Comparison of ENCODE assay signal across 8 cellular contexts in the genomic region with DNA sequence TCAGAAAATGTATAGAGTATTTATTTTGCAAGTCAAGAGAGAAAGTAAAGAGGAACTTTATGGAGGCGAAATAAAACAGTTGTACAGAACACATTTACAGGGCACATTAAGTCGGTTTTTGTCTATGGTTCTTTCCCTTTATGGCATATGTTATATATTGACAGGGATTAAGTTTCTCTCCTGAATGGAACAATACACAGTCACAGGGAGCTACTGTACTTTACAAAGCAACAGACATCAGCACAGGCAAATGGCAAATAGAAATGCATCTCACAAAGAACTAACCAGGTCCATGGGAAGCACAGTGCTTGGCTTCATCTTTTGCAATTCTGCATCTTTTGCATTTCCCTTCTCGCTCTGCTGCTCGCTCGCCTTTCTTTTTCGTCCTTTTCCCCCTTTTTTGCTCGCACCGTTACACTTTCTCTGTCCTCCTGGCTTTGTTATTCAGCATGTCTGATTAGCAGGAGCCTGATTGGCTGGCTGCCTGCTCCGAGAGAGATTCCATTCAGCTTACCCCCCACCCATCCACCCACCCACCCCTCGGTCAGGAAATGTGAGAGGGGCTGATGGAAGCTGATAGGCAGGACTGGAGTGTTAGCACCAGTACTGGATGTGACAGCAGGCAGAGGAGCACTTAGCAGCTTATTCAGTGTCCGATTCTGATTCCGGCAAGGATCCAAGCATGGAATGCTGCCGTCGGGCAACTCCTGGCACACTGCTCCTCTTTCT. TPM values are rescaled to one million over a fixed set of nuclear protein-coding genes. Genes with fewer than 3 reads are reported as not detected.
DNase-seq lines count a peak whose midpoint lies in the region; ATAC-seq, FAIRE-seq and TF ChIP-seq lines count a peak whose summit lies in the region.

A gene with protein sequence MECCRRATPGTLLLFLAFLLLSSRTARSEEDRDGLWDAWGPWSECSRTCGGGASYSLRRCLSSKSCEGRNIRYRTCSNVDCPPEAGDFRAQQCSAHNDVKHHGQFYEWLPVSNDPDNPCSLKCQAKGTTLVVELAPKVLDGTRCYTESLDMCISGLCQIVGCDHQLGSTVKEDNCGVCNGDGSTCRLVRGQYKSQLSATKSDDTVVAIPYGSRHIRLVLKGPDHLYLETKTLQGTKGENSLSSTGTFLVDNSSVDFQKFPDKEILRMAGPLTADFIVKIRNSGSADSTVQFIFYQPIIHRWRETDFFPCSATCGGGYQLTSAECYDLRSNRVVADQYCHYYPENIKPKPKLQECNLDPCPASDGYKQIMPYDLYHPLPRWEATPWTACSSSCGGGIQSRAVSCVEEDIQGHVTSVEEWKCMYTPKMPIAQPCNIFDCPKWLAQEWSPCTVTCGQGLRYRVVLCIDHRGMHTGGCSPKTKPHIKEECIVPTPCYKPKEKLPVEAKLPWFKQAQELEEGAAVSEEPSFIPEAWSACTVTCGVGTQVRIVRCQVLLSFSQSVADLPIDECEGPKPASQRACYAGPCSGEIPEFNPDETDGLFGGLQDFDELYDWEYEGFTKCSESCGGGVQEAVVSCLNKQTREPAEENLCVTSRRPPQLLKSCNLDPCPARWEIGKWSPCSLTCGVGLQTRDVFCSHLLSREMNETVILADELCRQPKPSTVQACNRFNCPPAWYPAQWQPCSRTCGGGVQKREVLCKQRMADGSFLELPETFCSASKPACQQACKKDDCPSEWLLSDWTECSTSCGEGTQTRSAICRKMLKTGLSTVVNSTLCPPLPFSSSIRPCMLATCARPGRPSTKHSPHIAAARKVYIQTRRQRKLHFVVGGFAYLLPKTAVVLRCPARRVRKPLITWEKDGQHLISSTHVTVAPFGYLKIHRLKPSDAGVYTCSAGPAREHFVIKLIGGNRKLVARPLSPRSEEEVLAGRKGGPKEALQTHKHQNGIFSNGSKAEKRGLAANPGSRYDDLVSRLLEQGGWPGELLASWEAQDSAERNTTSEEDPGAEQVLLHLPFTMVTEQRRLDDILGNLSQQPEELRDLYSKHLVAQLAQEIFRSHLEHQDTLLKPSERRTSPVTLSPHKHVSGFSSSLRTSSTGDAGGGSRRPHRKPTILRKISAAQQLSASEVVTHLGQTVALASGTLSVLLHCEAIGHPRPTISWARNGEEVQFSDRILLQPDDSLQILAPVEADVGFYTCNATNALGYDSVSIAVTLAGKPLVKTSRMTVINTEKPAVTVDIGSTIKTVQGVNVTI (N-terminal part only) (plus strand): TSS at position 603 of the 729 bp plus-strand sequence. CDS start 80 bp downstream, at position 683.

- H3K4me3 Mint-ChIP-seq in nephron: peak within 1 kb of the TSS; percentile 76 to 88 (median 86)
- no peak within 1 kb of the TSS for H3K4me3 Mint-ChIP-seq in activated T-helper 17 cell treated with anti-CD3 and anti-CD28 coated beads, Interleukin-2, amount 50 U/mL, for 72 hours

- CTCF ChIA-PET in OCI-LY7 (lab: Charles Lee; ENCODE audit: unreplicated experiment): no interaction called here

- no peaks in the 10 kb centered on the region for H3K9me2 ChIP-seq in OCI-LY7 (ENCODE audit: insufficient read depth, low read length)

- peaks cover 11% of the 10 kb centered on the region for H3K9me3 Mint-ChIP-seq in nephron
- H3K9me3 Mint-ChIP-seq in activated T-helper 17 cell treated with anti-CD3 and anti-CD28 coated beads, Interleukin-2, amount 50 U/mL, for 72 hours: no peaks in the 10 kb centered on the region

- H3K27ac Mint-ChIP-seq in nephron: peak within 1 kb of the TSS; percentile 82 to 93 (median 90)
- no peak within 1 kb of the TSS for H3K27ac Mint-ChIP-seq in activated T-helper 17 cell treated with anti-CD3 and anti-CD28 coated beads, Interleukin-2, amount 50 U/mL, for 72 hours

- H3K4me1 Mint-ChIP-seq in nephron: peaks cover 44% of the 10 kb centered on the region
- H3K4me1 Mint-ChIP-seq in activated T-helper 17 cell treated with anti-CD3 and anti-CD28 coated beads, Interleukin-2, amount 50 U/mL, for 72 hours: no peaks in the 10 kb centered on the region

- peaks cover 11% of the 10 kb centered on the region for H3K36me3 Mint-ChIP-seq in nephron (ENCODE audit: low read depth)
- no peaks in the 10 kb centered on the region for H3K36me3 Mint-ChIP-seq in activated T-helper 17 cell treated with anti-CD3 and anti-CD28 coated beads, Interleukin-2, amount 50 U/mL, for 72 hours (ENCODE audit: low read depth)

- H3K36me3 ChIP-seq in fibroblast of lung (ENCODE audit: control insufficient read depth, insufficient read depth, low read length): no peaks in the 10 kb centered on the region
- no peaks in the 10 kb centered on the region for H3K36me3 ChIP-seq in OCI-LY7 (ENCODE audit: insufficient read depth, low read length)

- H3K79me2 ChIP-seq in fibroblast of lung (ENCODE audit: control insufficient read depth, insufficient read depth, low read length) (peaks cover 37% of the 10 kb centered on the region), OCI-LY7 (ENCODE audit: insufficient read depth, low read depth, low read length) (no peaks in the 10 kb centered on the region)

- TF ChIP-seq CTCF in fibroblast of lung (conservative IDR thresholded peaks at IDR 0.05 in 1 of 2, IDR thresholded peaks at IDR 0.05 in 1 of 2; ENCODE audit: low read depth in 1 of 2, low read length in 2 of 2) (no peak), nephron (IDR thresholded peaks at IDR 0.05; ENCODE audit: unreplicated experiment in 3 of 3) (no peak), OCI-LY7 (conservative IDR thresholded peaks at IDR 0.05; ENCODE audit: low read length) (no peak)

- DNase-seq in AG08396 (ENCODE audit: low spot score): peak; percentile 33
- DNase-seq in NCI-H345 treated with DMSO at 0.1 percent for 48 hours (lab: John Stamatoyannopoulos, UW; ENCODE audit: unreplicated experiment): peak; percentile 81
- DNase-seq in fibroblast of lung (ENCODE audit: low read depth in 2 of 2): peak; percentile 68 to 91
- DNase-seq in RCC 7860 (ENCODE audit: low spot score): no peak
- no peak for DNase-seq in OCI-LY7 (ENCODE audit: low spot score)

- BruUV-seq in OCI-LY7 (replicated peaks; lab: Mats Ljungman, UMichigan): no TSS peak

- intact Hi-C loops in OCI-LY7 (cut with micrococcal nuclease; ENCODE audit: unreplicated experiment): no loop called here

- peak within 1 kb of the TSS; percentile 92 for H3K4me2 ChIP-seq in fibroblast of lung (ENCODE audit: extremely low read depth, insufficient read depth, low read length)
- no peak within 1 kb of the TSS for H3K4me2 ChIP-seq in OCI-LY7 (ENCODE audit: low read length)

- H3K9ac ChIP-seq in fibroblast of lung (ENCODE audit: insufficient read depth, low read length): peak within 1 kb of the TSS; percentile 41

- peak within 1 kb of the TSS; percentile 56 to 77 (median 66) for H3K4me3 ChIP-seq in fibroblast of lung (replicated peaks in 1 of 4; ENCODE audit: control extremely low read depth in 1 of 4, insufficient read depth in 1 of 4, low read depth in 3 of 4, low read length in 4 of 4)
- no peak within 1 kb of the TSS for H3K4me3 ChIP-seq in OCI-LY7 (ENCODE audit: low read depth, low read length, poor library complexity, severe bottlenecking)

- no peaks in the 10 kb centered on the region for H3K27me3 ChIP-seq in fibroblast of lung (ENCODE audit: control insufficient read depth, insufficient read depth, low read length)

- POLR2A ChIA-PET in OCI-LY7 (lab: Charles Lee): interaction anchor here (0.6 kb wide), 1 partner anchor 26 kb away, joined by 3 read pairs; no protein-coding TSS in a partner anchor

- H2AFZ ChIP-seq in fibroblast of lung (ENCODE audit: low read length) (peak within 1 kb of the TSS; percentile 83), OCI-LY7 (ENCODE audit: low read length) (no peak within 1 kb of the TSS)

- FAIRE-seq in RCC 7860 (lab: Jason Lieb, UNC): no peak

- H3K27ac ChIP-seq in fibroblast of lung (ENCODE audit: insufficient read depth, low read length) (peak within 1 kb of the TSS; percentile 66), OCI-LY7 (ENCODE audit: low read depth, low read length, poor library complexity, severe bottlenecking) (no peak within 1 kb of the TSS)

- H3K27me3 Mint-ChIP-seq in nephron (ENCODE audit: low read depth): no peaks in the 10 kb centered on the region
- peaks cover 10% of the 10 kb centered on the region for H3K27me3 Mint-ChIP-seq in activated T-helper 17 cell treated with anti-CD3 and anti-CD28 coated beads, Interleukin-2, amount 50 U/mL, for 72 hours

- H3K4me1 ChIP-seq in fibroblast of lung (ENCODE audit: control insufficient read depth, extremely low read depth, insufficient read depth, low read length): peaks cover 2% of the 10 kb centered on the region
- no peaks in the 10 kb centered on the region for H3K4me1 ChIP-seq in OCI-LY7 (ENCODE audit: insufficient read depth, low read length, poor library complexity, severe bottlenecking)

- no peak for ATAC-seq in HG02610 (IDR thresholded peaks at IDR 0.05; ENCODE audit: unreplicated experiment)
- no peak for ATAC-seq in activated T-helper 17 cell treated with anti-CD3 and anti-CD28 coated beads, Interleukin-2, amount 50 U/mL, for 72 hours (replicated peaks)

- H3K9me3 ChIP-seq in fibroblast of lung (ENCODE audit: control insufficient read depth, insufficient read depth, low read depth, low read length) (no peaks in the 10 kb centered on the region), OCI-LY7 (ENCODE audit: low read length) (no peaks in the 10 kb centered on the region)

- H4K20me1 ChIP-seq in fibroblast of lung (ENCODE audit: control insufficient read depth, extremely low read depth, insufficient read depth, low read length): no peaks in the 10 kb centered on the region
- H4K20me1 ChIP-seq in OCI-LY7 (ENCODE audit: insufficient read depth, low read length): no peaks in the 10 kb centered on the region

RNA-seq across cellular contexts. Expression of the gene that starts here (rescaled TPM):
- 11.6 and 27.9 TPM in 2 replicates for total RNA-seq in fibroblast of lung
- polyA plus RNA-seq in fibroblast of lung: 19.3 and 48.4 TPM in 2 replicates
- 12.5 and 30.9 TPM in 2 replicates for polyA plus RNA-seq in fibroblast of lung (2012)
- 36.2 and 101 TPM in 2 replicates for polyA minus RNA-seq in fibroblast of lung (ENCODE audit: low replicate concordance)
- total RNA-seq in activated T-helper 17 cell treated with anti-CD3 and anti-CD28 coated beads, Interleukin-2, amount 50 U/mL, for 72 hours: not detected
- not detected in 2 replicates for total RNA-seq in OCI-LY7 (2014; rRNA removed; shearing (Covaris generic))
- total RNA-seq in OCI-LY7 (2022): not detected in 2 replicates

Comparison
In these comparisons a context has a peak if more than half of its experiments do, and no peak if none do; other contexts are left out.
1. RNA of the gene that starts here (total RNA-seq): 11.6 to 27.9 TPM in fibroblast of lung; not detected in activated T-helper 17 cell treated with anti-CD3 and anti-CD28 coated beads, Interleukin-2, amount 50 U/mL, for 72 hours and not detected in OCI-LY7; every median in the first group is over 10 times any median in the second.
2. DNase-seq: peak in AG08396 (single experiment), NCI-H345 treated with DMSO at 0.1 percent for 48 hours (single experiment) and fibroblast of lung (2 of 2); none in RCC 7860 (single experiment) and OCI-LY7 (single experiment).